In the genomic region with DNA sequence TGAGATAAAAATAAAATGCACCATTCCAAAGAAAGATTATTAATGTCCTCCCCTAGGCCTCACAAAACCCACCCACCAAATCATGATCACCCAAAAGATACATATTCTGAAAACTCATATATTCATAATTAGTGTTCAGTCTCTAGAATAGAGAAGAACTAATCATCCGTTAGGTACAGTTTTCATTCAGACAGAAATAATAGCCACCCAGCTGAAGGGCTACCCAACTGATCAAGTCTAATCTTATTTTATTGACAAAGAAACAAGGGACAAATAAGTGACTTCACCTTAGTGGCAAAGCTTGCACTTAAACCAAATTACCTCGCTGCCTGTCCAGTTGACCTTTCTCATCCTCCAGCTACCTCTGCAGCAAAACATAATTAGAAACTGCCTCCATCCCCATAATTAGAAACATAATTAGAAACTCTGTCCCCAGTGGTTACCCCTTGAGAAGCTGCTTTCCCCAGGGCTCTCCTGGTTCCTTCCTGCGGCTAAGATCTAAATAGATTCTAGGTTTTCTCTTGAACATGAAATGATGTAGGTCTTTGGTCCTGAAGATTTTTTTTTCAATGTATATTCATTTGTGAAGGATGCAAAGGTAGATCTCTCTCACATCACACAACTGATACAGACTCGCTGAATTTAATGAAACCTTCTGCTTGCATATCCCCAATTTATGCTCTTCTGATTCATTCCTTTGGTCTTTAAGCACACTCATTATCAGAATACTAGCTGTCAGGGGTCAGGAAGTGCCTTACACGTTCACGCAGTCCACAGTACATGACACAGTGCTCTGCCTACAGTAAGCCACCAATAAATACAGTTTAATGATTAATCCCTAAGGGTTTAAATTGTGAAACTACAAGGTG, we compare ENCODE assay signal across 1 cellular context.
TF ChIP-seq lines count a peak whose summit lies in the region.

No MANE protein-coding gene starts in this region.

TF ChIP-seq in GM12878, 131 proteins besides CTCF, POLR2A, EP300 and RAD21 (continued from another document):
- TF ChIP-seq, protein P1, sequence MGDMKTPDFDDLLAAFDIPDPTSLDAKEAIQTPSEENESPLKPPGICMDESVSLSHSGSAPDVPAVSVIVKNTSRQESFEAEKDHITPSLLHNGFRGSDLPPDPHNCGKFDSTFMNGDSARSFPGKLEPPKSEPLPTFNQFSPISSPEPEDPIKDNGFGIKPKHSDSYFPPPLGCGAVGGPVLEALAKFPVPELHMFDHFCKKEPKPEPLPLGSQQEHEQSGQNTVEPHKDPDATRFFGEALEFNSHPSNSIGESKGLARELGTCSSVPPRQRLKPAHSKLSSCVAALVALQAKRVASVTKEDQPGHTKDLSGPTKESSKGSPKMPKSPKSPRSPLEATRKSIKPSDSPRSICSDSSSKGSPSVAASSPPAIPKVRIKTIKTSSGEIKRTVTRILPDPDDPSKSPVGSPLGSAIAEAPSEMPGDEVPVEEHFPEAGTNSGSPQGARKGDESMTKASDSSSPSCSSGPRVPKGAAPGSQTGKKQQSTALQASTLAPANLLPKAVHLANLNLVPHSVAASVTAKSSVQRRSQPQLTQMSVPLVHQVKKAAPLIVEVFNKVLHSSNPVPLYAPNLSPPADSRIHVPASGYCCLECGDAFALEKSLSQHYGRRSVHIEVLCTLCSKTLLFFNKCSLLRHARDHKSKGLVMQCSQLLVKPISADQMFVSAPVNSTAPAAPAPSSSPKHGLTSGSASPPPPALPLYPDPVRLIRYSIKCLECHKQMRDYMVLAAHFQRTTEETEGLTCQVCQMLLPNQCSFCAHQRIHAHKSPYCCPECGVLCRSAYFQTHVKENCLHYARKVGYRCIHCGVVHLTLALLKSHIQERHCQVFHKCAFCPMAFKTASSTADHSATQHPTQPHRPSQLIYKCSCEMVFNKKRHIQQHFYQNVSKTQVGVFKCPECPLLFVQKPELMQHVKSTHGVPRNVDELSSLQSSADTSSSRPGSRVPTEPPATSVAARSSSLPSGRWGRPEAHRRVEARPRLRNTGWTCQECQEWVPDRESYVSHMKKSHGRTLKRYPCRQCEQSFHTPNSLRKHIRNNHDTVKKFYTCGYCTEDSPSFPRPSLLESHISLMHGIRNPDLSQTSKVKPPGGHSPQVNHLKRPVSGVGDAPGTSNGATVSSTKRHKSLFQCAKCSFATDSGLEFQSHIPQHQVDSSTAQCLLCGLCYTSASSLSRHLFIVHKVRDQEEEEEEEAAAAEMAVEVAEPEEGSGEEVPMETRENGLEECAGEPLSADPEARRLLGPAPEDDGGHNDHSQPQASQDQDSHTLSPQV (IDR thresholded peaks at IDR 0.05): no peak
- no peak for TF ChIP-seq FOXM1 (IDR thresholded peaks at IDR 0.05; ENCODE audit: low read depth, low read length)
TF ChIP-seq in GM12878: peak in this region for 22.
